23 cellular contexts compared by ENCODE assay signal in genomic region chr22:44587911-44588310, GRCh38.
"Had no signal": no experiment of that assay in that cellular context is flagged by ENCODE, and none has a peak within 500 bp of the region (broad histone marks: within the 10 kb centered on the region; RNA-seq: fewer than 3 reads in every experiment).

No MANE protein-coding gene starts in this region.

- FAIRE-seq: endothelial cell of umbilical vein, keratinocyte, urothelium cell line had no signal

- H3K4me3 ChIP-seq: colonic mucosa, lung, sigmoid colon, skin epidermis, thoracic aorta had no signal

- H3K36me3 ChIP-seq: colonic mucosa, neutrophil, sigmoid colon, thoracic aorta had no signal

- DNase-seq: colonic mucosa; dermis blood vessel endothelial cell; effector CD4-positive, alpha-beta T cell; erythroblast; foreskin keratinocyte; immature natural killer cell; mesenchymal stem cell; naive B cell; nephron progenitor cell; stimulated activated CD4-positive, alpha-beta T cell treated with anti-CD3 and anti-CD28 coated beads, Interleukin-2, amount 100 ng/mL, for 24 hours; stimulated activated CD4-positive, alpha-beta T cell treated with anti-CD3 and anti-CD28 coated beads, Interleukin-4, amount 100 ng/mL, for 4 hours; stimulated activated naive B cell treated with anti-CD40 and anti-IgM and Interleukin-4, amounts not matched to agents 10 μg/mL and 1 μg/mL and 100 μg/mL, for 72 hours; stimulated activated naive CD8-positive, alpha-beta T cell treated with anti-CD3 and anti-CD28 coated beads, Interleukin-15, amount 100 ng/mL, for 72 hours had no signal

- H3K9me3 ChIP-seq: colonic mucosa, neutrophil, sigmoid colon, thoracic aorta had no signal

- H3K4me3 Mint-ChIP-seq: endodermal cell; naive B cell; nephron progenitor cell; stimulated activated naive B cell treated with anti-CD40 and anti-IgM and Interleukin-4, amounts not matched to agents 10 μg/mL and 1 μg/mL and 100 μg/mL, for 72 hours; stimulated activated naive CD8-positive, alpha-beta T cell treated with anti-CD3 and anti-CD28 coated beads, Interleukin-15, amount 100 ng/mL, for 72 hours had no signal

- H3K4me1 Mint-ChIP-seq: endodermal cell had no signal

- H3K36me3 Mint-ChIP-seq: naive B cell; stimulated activated naive B cell treated with anti-CD40 and anti-IgM and Interleukin-4, amounts not matched to agents 10 μg/mL and 1 μg/mL and 100 μg/mL, for 72 hours had no signal

- H3K9me3 Mint-ChIP-seq: immature natural killer cell; stimulated activated naive CD8-positive, alpha-beta T cell treated with anti-CD3 and anti-CD28 coated beads, Interleukin-15, amount 100 ng/mL, for 72 hours had no signal

- H3K4me1 ChIP-seq: colonic mucosa, foreskin keratinocyte, sigmoid colon had no signal

- H3K27ac ChIP-seq: colonic mucosa, foreskin keratinocyte, neutrophil, sigmoid colon, skin epidermis, thoracic aorta had no signal

- ATAC-seq: foreskin keratinocyte; left ventricle myocardium superior; stimulated activated naive CD8-positive, alpha-beta T cell treated with anti-CD3 and anti-CD28 coated beads, Interleukin-15, amount 100 ng/mL, for 72 hours had no signal

- H3K27ac Mint-ChIP-seq: endodermal cell; nephron progenitor cell; stimulated activated naive B cell treated with anti-CD40 and anti-IgM and Interleukin-4, amounts not matched to agents 10 μg/mL and 1 μg/mL and 100 μg/mL, for 72 hours; stimulated activated naive CD8-positive, alpha-beta T cell treated with anti-CD3 and anti-CD28 coated beads, Interleukin-15, amount 100 ng/mL, for 72 hours had no signal
